Comparison of ENCODE assay signal across 17 cellular contexts in the genomic region with DNA sequence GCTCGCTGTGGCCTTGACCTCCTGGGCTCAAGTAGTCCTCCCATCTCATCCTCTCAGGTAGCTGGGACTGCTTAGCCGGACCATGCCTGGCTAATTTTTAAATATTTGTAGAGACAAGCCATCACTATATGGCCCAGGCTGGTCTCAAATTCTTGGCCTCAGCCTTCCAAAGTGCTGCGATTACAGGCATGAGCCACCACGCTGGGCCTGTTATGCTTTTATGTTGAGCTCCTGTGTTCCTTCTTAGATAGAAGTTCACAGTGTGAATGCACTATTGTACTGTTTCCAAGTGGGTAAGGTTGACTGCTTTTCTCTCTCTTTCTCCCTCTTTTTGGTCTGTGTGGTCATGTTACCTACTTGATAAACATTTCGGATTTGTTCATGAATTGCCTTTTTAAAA.
DNase-seq lines count a peak whose midpoint lies in the region; ATAC-seq and TF ChIP-seq lines count a peak whose summit lies in the region.
"Had no signal": no experiment of that assay in that cellular context is flagged by ENCODE, and none has a peak within 500 bp of the region (broad histone marks: within the 10 kb centered on the region; RNA-seq: fewer than 3 reads in every experiment).

No MANE protein-coding gene starts in this region.

- no peaks in the 10 kb centered on the region for H3K79me1 ChIP-seq in H9 (ENCODE audit: insufficient read depth, low read depth, low read length, poor library complexity, severe bottlenecking)

- H4K8ac ChIP-seq in H9 (replicated peaks; ENCODE audit: insufficient read length, low read depth, low read length): no peak overlapping the region

- no peak overlapping the region for H2BK15ac ChIP-seq in H9 (ENCODE audit: low read depth, low read length)

- no peak overlapping the region for H2BK120ac ChIP-seq in H9 (ENCODE audit: low read depth, low read length, poor library complexity, severe bottlenecking)

- H3K79me2 ChIP-seq in H9 (ENCODE audit: insufficient read depth, low read length): no peaks in the 10 kb centered on the region

- peaks cover 81% of the 10 kb centered on the region for H3K36me3 Mint-ChIP-seq in activated naive CD4-positive, alpha-beta T cell treated with anti-CD3 and anti-CD28 coated beads, Interleukin-2, amount 10 ng/mL, durations not matched to agents 7 days and 5 days
- H3K36me3 Mint-ChIP-seq in H9 (ENCODE audit: insufficient read depth in 1 of 3, low read depth in 3 of 3) (peaks cover 27 to 71% (median 57%) of the 10 kb centered on the region in 3 experiments), progenitor cell of endocrine pancreas (ENCODE audit: insufficient read depth) (peaks cover 26% of the 10 kb centered on the region)
- H3K36me3 Mint-ChIP-seq in effector memory CD8-positive, alpha-beta T cell (ENCODE audit: insufficient read depth): peaks cover 98% of the 10 kb centered on the region

- H4K91ac ChIP-seq in H9 (ENCODE audit: insufficient read length, low read depth, low read length): no peak overlapping the region

- ATAC-seq in effector memory CD8-positive, alpha-beta T cell (replicated peaks): no peak
- no peak for ATAC-seq in GM21381 (IDR thresholded peaks at IDR 0.05; ENCODE audit: unreplicated experiment)
- ATAC-seq: Panc1 had no signal

- H3K9me3 ChIP-seq in H9 (ENCODE audit: control insufficient read depth, low read depth, low read length): no peaks in the 10 kb centered on the region
- H3K9me3 ChIP-seq: HAP-1 had no signal

- H3K56ac ChIP-seq in H9 (ENCODE audit: insufficient read length, low read depth, low read length): no peak overlapping the region

- H3K4me3 Mint-ChIP-seq in activated naive CD4-positive, alpha-beta T cell treated with anti-CD3 and anti-CD28 coated beads, Interleukin-2, amount 10 ng/mL, durations not matched to agents 7 days and 5 days: no peak overlapping the region
- H3K4me3 Mint-ChIP-seq in H9: no peak overlapping the region
- H3K4me3 Mint-ChIP-seq in effector memory CD8-positive, alpha-beta T cell: no peak overlapping the region
- H3K4me3 Mint-ChIP-seq in progenitor cell of endocrine pancreas (ENCODE audit: low read depth): no peak overlapping the region

- H3K23me2 ChIP-seq in H9 (ENCODE audit: insufficient read length, low read depth, low read length, poor library complexity, severe bottlenecking): no peaks in the 10 kb centered on the region

- H2BK12ac ChIP-seq in H9 (ENCODE audit: insufficient read length, low read depth, low read length): no peak overlapping the region

- CTCF ChIA-PET in activated naive CD4-positive, alpha-beta T cell treated with anti-CD3 and anti-CD28 coated beads, Interleukin-2, amount 10 ng/mL, durations not matched to agents 7 days and 5 days (lab: Charles Lee): interaction anchor here (0.9 kb wide), 1 partner anchor 130 kb away, joined by 3 read pairs; no protein-coding TSS in a partner anchor

- H3K27ac Mint-ChIP-seq in activated naive CD4-positive, alpha-beta T cell treated with anti-CD3 and anti-CD28 coated beads, Interleukin-2, amount 10 ng/mL, durations not matched to agents 7 days and 5 days: peak overlapping the region; percentile 58
- peak overlapping the region in 2 of 3 experiments; percentile 44 to 72; a peak in 2 of 7 replicates for H3K27ac Mint-ChIP-seq in H9
- peak overlapping the region; percentile 46 to 73 for H3K27ac Mint-ChIP-seq in effector memory CD8-positive, alpha-beta T cell
- peak overlapping the region; percentile 23 for H3K27ac Mint-ChIP-seq in progenitor cell of endocrine pancreas

- H4K5ac ChIP-seq in H9 (ENCODE audit: insufficient read length, low read depth, low read length): no peak overlapping the region

- no CpG with 5 or more reads among the region's 5 CpGs for WGBS in H9 (ENCODE audit: extremely low coverage, insufficient read length, low lambda C conversion rate)

- no peak overlapping the region for H2AK5ac ChIP-seq in H9 (ENCODE audit: insufficient read length, low read length)

- H3K4ac ChIP-seq in H9 (ENCODE audit: low read depth, low read length): no peak overlapping the region

- no peak overlapping the region for H2AFZ ChIP-seq in H9 (ENCODE audit: low read length)

- no peaks in the 10 kb centered on the region for H3K4me1 ChIP-seq in H9 (ENCODE audit: insufficient read depth, low read length)
- H3K4me1 ChIP-seq: HAP-1 had no signal

- H3T11ph ChIP-seq in H9 (ENCODE audit: low read length): no peak overlapping the region

- no peaks in the 10 kb centered on the region for H3K9me3 Mint-ChIP-seq in activated naive CD4-positive, alpha-beta T cell treated with anti-CD3 and anti-CD28 coated beads, Interleukin-2, amount 10 ng/mL, durations not matched to agents 7 days and 5 days
- H3K9me3 Mint-ChIP-seq in H9: no peaks in the 10 kb centered on the region; a peak in 1 of 5 replicates
- H3K9me3 Mint-ChIP-seq in effector memory CD8-positive, alpha-beta T cell: no peaks in the 10 kb centered on the region
- no peaks in the 10 kb centered on the region for H3K9me3 Mint-ChIP-seq in progenitor cell of endocrine pancreas (ENCODE audit: low read depth)

- no peak overlapping the region for H3K4me2 ChIP-seq in H9 (ENCODE audit: insufficient read depth, insufficient read length, low read length)

- no peaks in the 10 kb centered on the region for H3K27me3 Mint-ChIP-seq in activated naive CD4-positive, alpha-beta T cell treated with anti-CD3 and anti-CD28 coated beads, Interleukin-2, amount 10 ng/mL, durations not matched to agents 7 days and 5 days
- no peaks in the 10 kb centered on the region for H3K27me3 Mint-ChIP-seq in H9 (ENCODE audit: low read depth)
- no peaks in the 10 kb centered on the region for H3K27me3 Mint-ChIP-seq in effector memory CD8-positive, alpha-beta T cell
- H3K27me3 Mint-ChIP-seq in progenitor cell of endocrine pancreas: no peaks in the 10 kb centered on the region

- no peak overlapping the region for H3K9ac ChIP-seq in H9 (ENCODE audit: extremely low read depth, insufficient read length, low read length)

- H2BK20ac ChIP-seq in H9 (ENCODE audit: low read depth, low read length, poor library complexity, severe bottlenecking): no peak overlapping the region

- H3K27me3 ChIP-seq in H9 (ENCODE audit: insufficient read depth, low read length): no peaks in the 10 kb centered on the region

- H3K4me1 Mint-ChIP-seq in activated naive CD4-positive, alpha-beta T cell treated with anti-CD3 and anti-CD28 coated beads, Interleukin-2, amount 10 ng/mL, durations not matched to agents 7 days and 5 days: peaks cover 28% of the 10 kb centered on the region
- H3K4me1 Mint-ChIP-seq in H9 (peaks cover 9 to 12% of the 10 kb centered on the region in 2 experiments), progenitor cell of endocrine pancreas (ENCODE audit: low read depth) (peaks cover 1% of the 10 kb centered on the region)
- peaks cover 28 to 67% of the 10 kb centered on the region in 2 donors for H3K4me1 Mint-ChIP-seq in effector memory CD8-positive, alpha-beta T cell (ENCODE audit: low read depth in 2 of 2)

- no peak for DNase-seq in activated naive CD4-positive, alpha-beta T cell treated with anti-CD3 and anti-CD28 coated beads, Interleukin-2, amount 10 ng/mL, durations not matched to agents 7 days and 5 days
- no peak for DNase-seq in activated naive CD4-positive, alpha-beta T cell treated with Interleukin-2 at 50 U/mL for 16 hours
- DNase-seq in H9 (no peak), progenitor cell of endocrine pancreas (ENCODE audit: low spot score, unreplicated experiment) (no peak), ecto neural progenitor cell (ENCODE audit: low spot score) (no peak)
- DNase-seq in effector memory CD8-positive, alpha-beta T cell: no peak
- DNase-seq in effector CD4-positive, alpha-beta T cell: no peak
- DNase-seq: Calu3, DMS79, IMR-90, Kasumi-1, NCI-H1930, NCI-H2171, NCI-H446 treated with DMSO at 0.1 percent for 48 hours had no signal

- no peak overlapping the region for H3K27ac ChIP-seq in H9 (ENCODE audit: insufficient read length, low read depth, low read length)

- no peak overlapping the region for H3K23ac ChIP-seq in H9 (ENCODE audit: insufficient read length, low read depth, low read length)

- no peak for TF ChIP-seq CTCF in H9 (conservative IDR thresholded peaks at IDR 0.05)
- no peak for TF ChIP-seq CTCF in progenitor cell of endocrine pancreas (IDR thresholded peaks at IDR 0.05; ENCODE audit: unreplicated experiment)

- no peak overlapping the region for H3K18ac ChIP-seq in H9 (ENCODE audit: insufficient read length, low read depth, low read length)

- no peak overlapping the region for H2BK5ac ChIP-seq in H9 (ENCODE audit: insufficient read length, low read length)

- H4K20me1 ChIP-seq in H9 (ENCODE audit: control insufficient read depth, insufficient read depth, insufficient read length): no peaks in the 10 kb centered on the region

- H3K14ac ChIP-seq in H9 (ENCODE audit: insufficient read depth, low read length): no peak overlapping the region
